ENCODE assay signal across 2 cellular contexts in genomic region chr6:161292650-161293281, GRCh38.
TF ChIP-seq lines count a peak whose summit lies in the region.

No MANE protein-coding gene starts in this region.

TF ChIP-seq in GM23338, 12 proteins besides CTCF, POLR2A, EP300 and RAD21:
- TF ChIP-seq CREB1 (CRISPR knock-in tag; IDR thresholded peaks at IDR 0.05; ENCODE audit: low read depth) (no peak), ZNF114 (CRISPR knock-in tag; IDR thresholded peaks at IDR 0.05) (no peak), REST (IDR thresholded peaks at IDR 0.05; ENCODE audit: unreplicated experiment) (no peak), ZNF462 (CRISPR knock-in tag; IDR thresholded peaks at IDR 0.05) (no peak), ETS1 (IDR thresholded peaks at IDR 0.05) (no peak), JUNB (IDR thresholded peaks at IDR 0.05; ENCODE audit: unreplicated experiment) (no peak), NANOG (IDR thresholded peaks at IDR 0.05; ENCODE audit: borderline replicate concordance) (no peak), POLR2AphosphoS5 (IDR thresholded peaks at IDR 0.05; ENCODE audit: low read depth) (no peak), EZH2 (IDR thresholded peaks at IDR 0.05; ENCODE audit: low read depth, unreplicated experiment) (no peak), STAT1 (IDR thresholded peaks at IDR 0.05; ENCODE audit: unreplicated experiment) (no peak), ZNF331 (CRISPR knock-in tag; IDR thresholded peaks at IDR 0.05; ENCODE audit: low read depth) (no peak), EZH2phosphoT487 (IDR thresholded peaks at IDR 0.05; ENCODE audit: unreplicated experiment) (no peak)

TF ChIP-seq in H1, 55 proteins besides CTCF, POLR2A, EP300 and RAD21:
- no peak for TF ChIP-seq SAP30 (IDR thresholded peaks at IDR 0.05; ENCODE audit: insufficient read depth, insufficient replicate concordance, low read length)
- no peak for TF ChIP-seq BACH1 (IDR thresholded peaks at IDR 0.05; ENCODE audit: low read length)
- TF ChIP-seq RFX5 (IDR thresholded peaks at IDR 0.05; ENCODE audit: borderline replicate concordance, low read depth, low read length): no peak
- no peak for TF ChIP-seq RNF2 (IDR thresholded peaks at IDR 0.05; ENCODE audit: borderline replicate concordance, low read depth, low read length, missing control alignments, poor library complexity, severe bottlenecking)
- no peak for TF ChIP-seq E2F6 (IDR thresholded peaks at IDR 0.05)
- TF ChIP-seq GTF2F1 (IDR thresholded peaks at IDR 0.05; ENCODE audit: borderline replicate concordance, low read depth, low read length): no peak
- TF ChIP-seq FOSL1 (IDR thresholded peaks at IDR 0.05; ENCODE audit: insufficient read depth, low read depth, low read length): no peak
- TF ChIP-seq EZH2 (IDR thresholded peaks at IDR 0.05; ENCODE audit: low read depth, low read length, severe bottlenecking): no peak
- no peak for TF ChIP-seq BRCA1 (IDR thresholded peaks at IDR 0.05; ENCODE audit: low read depth, low read length)
